In genomic region chr13:30829145-30829544, GRCh38 we compare ENCODE assay signal across 18 cellular contexts.
DNase-seq lines count a peak whose midpoint lies in the region; ATAC-seq, FAIRE-seq and TF ChIP-seq lines count a peak whose summit lies in the region.
"Had no signal": no experiment of that assay in that cellular context is flagged by ENCODE, and none has a peak within 500 bp of the region (broad histone marks: within the 10 kb centered on the region; RNA-seq: fewer than 3 reads in every experiment).

No MANE protein-coding gene starts in this region.

- no TSS peak for BruUV-seq in MCF 10A (replicated peaks; lab: Mats Ljungman, UMichigan)

- no peak overlapping the region for H3K4me3 ChIP-seq in breast epithelium
- H3K4me3 ChIP-seq: cardiac muscle cell, SK-N-MC, tibial nerve had no signal

- H3K27me3 Mint-ChIP-seq in MCF 10A (ENCODE audit: insufficient read depth, unreplicated experiment), result no peaks in the 10 kb centered on the region

- no peaks in the 10 kb centered on the region for H3K9me3 ChIP-seq in breast epithelium

- H3K4me1 Mint-ChIP-seq in MCF 10A (ENCODE audit: insufficient read depth, unreplicated experiment), result peaks cover 26% of the 10 kb centered on the region

- TF ChIP-seq CTCF in MCF 10A (IDR thresholded peaks at IDR 0.05; ENCODE audit: unreplicated experiment) (no peak), breast epithelium (IDR thresholded peaks at IDR 0.05) (no peak)

- no peaks in the 10 kb centered on the region for H3K36me3 Mint-ChIP-seq in MCF 10A (ENCODE audit: insufficient read depth, unreplicated experiment)

- ATAC-seq in esophagus mucosa (peak; percentile 87), HG03342 (IDR thresholded peaks at IDR 0.05; ENCODE audit: unreplicated experiment) (no peak), HG03175 (IDR thresholded peaks at IDR 0.05; ENCODE audit: unreplicated experiment) (no peak)
- ATAC-seq: naive thymus-derived CD4-positive, alpha-beta T cell had no signal

- intact Hi-C loops in MCF 10A (cut with micrococcal nuclease), result no loop called here
- intact Hi-C loops in breast epithelium (cut with DNase I; ENCODE audit: low total_unique reads), result no loop called here

- peak; percentile 85 for FAIRE-seq in urothelium cell line (lab: Jason Lieb, UNC)
- FAIRE-seq: A204.1, islet of Langerhans had no signal

- DNase-seq in MCF 10A (ENCODE audit: unreplicated experiment) (peak; percentile 92), breast epithelium (ENCODE audit: low spot score in 2 of 2) (no peak), RKO (ENCODE audit: low spot score) (peak; percentile 45), urothelium cell line (ENCODE audit: low spot score) (peak; percentile 87)
- no peak for DNase-seq in activated naive CD4-positive, alpha-beta T cell (lab: John Stamatoyannopoulos, UW)
- DNase-seq: activated CD4-positive, alpha-beta T cell treated with anti-CD3 and anti-CD28 coated beads for 1 hour; DMS79; naive thymus-derived CD4-positive, alpha-beta T cell; NCI-H1092 treated with DMSO at 0.1 percent for 48 hours; NCI-H510A had no signal

- CTCF ChIA-PET in MCF 10A (lab: Yijun Ruan, JAX), result interaction anchor here (0.6 kb wide), 1 partner anchor 281 kb away, joined by 5 read pairs; no protein-coding TSS in a partner anchor

- H3K27me3 ChIP-seq in breast epithelium, result no peaks in the 10 kb centered on the region
- H3K27me3 ChIP-seq: tibial nerve had no signal

- H3K36me3 ChIP-seq in breast epithelium, result no peaks in the 10 kb centered on the region
- H3K36me3 ChIP-seq: cardiac muscle cell, tibial nerve had no signal

- no peak overlapping the region for H3K27ac Mint-ChIP-seq in MCF 10A (ENCODE audit: low read depth, unreplicated experiment)
- H3K27ac Mint-ChIP-seq: naive thymus-derived CD4-positive, alpha-beta T cell had no signal

- H3K4me1 ChIP-seq in breast epithelium, result no peaks in the 10 kb centered on the region

- H3K27ac ChIP-seq in breast epithelium, result no peak overlapping the region
- H3K27ac ChIP-seq: cardiac muscle cell, SK-N-MC, tibial nerve had no signal

- POLR2A ChIA-PET in MCF 10A (lab: Yijun Ruan, JAX), result interaction anchor here (0.6 to 1.0 kb wide), 2 partner anchors 216 to 563 kb away, joined by 3 to 4 read pairs; no protein-coding TSS in a partner anchor

- H3K4me3 Mint-ChIP-seq in MCF 10A (ENCODE audit: unreplicated experiment), result no peak overlapping the region
- H3K4me3 Mint-ChIP-seq: naive thymus-derived CD4-positive, alpha-beta T cell had no signal

- no peaks in the 10 kb centered on the region for H3K9me3 Mint-ChIP-seq in MCF 10A (ENCODE audit: unreplicated experiment)

- TF ChIP-seq POLR2A in breast epithelium (IDR thresholded peaks at IDR 0.05), result no peak

Comparison
In these comparisons a context has a peak if more than half of its experiments do, and no peak if none do; other contexts are left out.
1. DNase-seq: peak in MCF 10A (single experiment), RKO (single experiment) and urothelium cell line (single experiment); none in breast epithelium (0 of 2) and activated naive CD4-positive, alpha-beta T cell (0 of 4).